In genomic region chr7:137992738-137993394, GRCh38 we compare ENCODE assay signal across 8 cellular contexts. TPM values are rescaled to one million over a fixed set of nuclear protein-coding genes. Genes with fewer than 3 reads are reported as not detected.
DNase-seq lines count a peak whose midpoint lies in the region; ATAC-seq and TF ChIP-seq lines count a peak whose summit lies in the region.

No MANE protein-coding gene starts in this region.

- H3K36me3 Mint-ChIP-seq in activated CD8-positive, alpha-beta T cell treated with anti-CD3 and anti-CD28 coated beads, Interleukin-2, amount 10 ng/mL, durations not matched to agents 7 days and 5 days (ENCODE audit: low read depth), result peaks cover 9% of the 10 kb centered on the region
- no peaks in the 10 kb centered on the region for H3K36me3 Mint-ChIP-seq in immature natural killer cell

- H3K27me3 Mint-ChIP-seq in activated CD8-positive, alpha-beta T cell treated with anti-CD3 and anti-CD28 coated beads, Interleukin-2, amount 10 ng/mL, durations not matched to agents 7 days and 5 days (ENCODE audit: low read depth), result no peaks in the 10 kb centered on the region
- no peaks in the 10 kb centered on the region for H3K27me3 Mint-ChIP-seq in immature natural killer cell (ENCODE audit: low read depth in 3 of 3)

- peak overlapping the region; percentile 10 for H3K27ac Mint-ChIP-seq in activated CD8-positive, alpha-beta T cell treated with anti-CD3 and anti-CD28 coated beads, Interleukin-2, amount 10 ng/mL, durations not matched to agents 7 days and 5 days
- H3K27ac Mint-ChIP-seq in immature natural killer cell, result peak overlapping the region; percentile 27 to 92 (median 66)

- DNase-seq in AG20443 (ENCODE audit: low spot score) (peak; percentile 75), immature natural killer cell (no peak), transverse colon (peak; percentile 58), HEK293T (ENCODE audit: extremely low spot score) (no peak), NCI-H748 treated with DMSO at 0.1 percent for 48 hours (lab: John Stamatoyannopoulos, UW) (no peak)
- DNase-seq in activated CD8-positive, alpha-beta T cell treated with anti-CD3 and anti-CD28 coated beads, Interleukin-2, amount 10 ng/mL, durations not matched to agents 7 days and 5 days, result no peak

- CTCF ChIA-PET in activated CD8-positive, alpha-beta T cell treated with anti-CD3 and anti-CD28 coated beads, Interleukin-2, amount 10 ng/mL, durations not matched to agents 7 days and 5 days (lab: Charles Lee), result interaction anchor here (1.2 to 5.1 kb wide), 6 partner anchors 9 to 746 kb away, joined by 3 to 36 read pairs (median 6); partner anchors contain the start of gene CREB3L2
- CTCF ChIA-PET in HEK293T (lab: Yijun Ruan, JAX), result interaction anchor here (0.6 to 0.8 kb wide), 2 partner anchors 9 to 642 kb away, joined by 3 to 4 read pairs; partner anchors contain the start of gene CREB3L2

- TF ChIP-seq CTCF in transverse colon (IDR thresholded peaks at IDR 0.05), result no peak

- H3K36me3 ChIP-seq in transverse colon, result no peaks in the 10 kb centered on the region

- no peak for TF ChIP-seq POLR2A in transverse colon (IDR thresholded peaks at IDR 0.05)

- H3K9me3 ChIP-seq in transverse colon, result no peaks in the 10 kb centered on the region

- peaks cover 29% of the 10 kb centered on the region for H3K4me1 Mint-ChIP-seq in activated CD8-positive, alpha-beta T cell treated with anti-CD3 and anti-CD28 coated beads, Interleukin-2, amount 10 ng/mL, durations not matched to agents 7 days and 5 days (ENCODE audit: low read depth)
- peaks cover 36 to 43% of the 10 kb centered on the region in 2 donors for H3K4me1 Mint-ChIP-seq in immature natural killer cell

- WGBS in transverse colon (ENCODE audit: low coverage in 1 of 2), 2 donors, result 46 to 55% methylated on average over 4 of the region's 4 CpGs

- H3K4me3 Mint-ChIP-seq in activated CD8-positive, alpha-beta T cell treated with anti-CD3 and anti-CD28 coated beads, Interleukin-2, amount 10 ng/mL, durations not matched to agents 7 days and 5 days, result no peak overlapping the region
- H3K4me3 Mint-ChIP-seq in immature natural killer cell, result peak overlapping the region; percentile 33 to 71 (median 55)

- in situ Hi-C loops in transverse colon (cut with MboI; ENCODE audit: low pct_ligation_motif_present in 1 of 4, low pct_unique_long_range_greater_than_20kb in 1 of 4, low sequenced_read_pairs in 3 of 4), result loop anchor here in 1 of 4 donors (10.0 kb wide), 1 partner anchor 58 kb away; no protein-coding TSS in a partner anchor

- H3K4me1 ChIP-seq in transverse colon, result peaks cover 30 to 87% (median 55%) of the 10 kb centered on the region in 4 donors

- TF ChIP-seq EP300 in transverse colon (IDR thresholded peaks at IDR 0.05; ENCODE audit: low read depth), result peak; percentile 51

- no peaks in the 10 kb centered on the region for H3K9me3 Mint-ChIP-seq in activated CD8-positive, alpha-beta T cell treated with anti-CD3 and anti-CD28 coated beads, Interleukin-2, amount 10 ng/mL, durations not matched to agents 7 days and 5 days (ENCODE audit: insufficient read depth)
- H3K9me3 Mint-ChIP-seq in immature natural killer cell, result no peaks in the 10 kb centered on the region

- intact Hi-C loops in transverse colon (cut with DNase I; ENCODE audit: low total_unique reads), result loop anchor here (5.0 kb wide), 1 partner anchor 36 kb away; no protein-coding TSS in a partner anchor

- peak; percentile 45 for ATAC-seq in GM19025 (IDR thresholded peaks at IDR 0.05; ENCODE audit: low read depth, unreplicated experiment)
- ATAC-seq in HG03457 (IDR thresholded peaks at IDR 0.05; ENCODE audit: unreplicated experiment), result peak; percentile 46
- ATAC-seq in activated CD8-positive, alpha-beta T cell treated with anti-CD3 and anti-CD28 coated beads, Interleukin-2, amount 10 ng/mL, durations not matched to agents 7 days and 5 days, result no peak

- H3K27ac ChIP-seq in transverse colon, result peak overlapping the region; percentile 80 to 99 (median 94)

- H3K4me3 ChIP-seq in transverse colon, result no peak overlapping the region

- POLR2A ChIA-PET in activated CD8-positive, alpha-beta T cell treated with anti-CD3 and anti-CD28 coated beads, Interleukin-2, amount 10 ng/mL, durations not matched to agents 7 days and 5 days (lab: Charles Lee), result interaction anchor here (1.5 to 1.6 kb wide), 2 partner anchors 9 to 24 kb away, joined by 3 to 4 read pairs; partner anchors contain the start of gene CREB3L2
- POLR2A ChIA-PET in HEK293T (lab: Yijun Ruan, JAX), result no interaction called here

- H3K27me3 ChIP-seq in transverse colon, result no peaks in the 10 kb centered on the region

TF ChIP-seq in HEK293T, 16 proteins besides CTCF, POLR2A, EP300 and RAD21:
- no peak for TF ChIP-seq PKNOX1 (IDR thresholded peaks at IDR 0.05)
- TF ChIP-seq SP1 (IDR thresholded peaks at IDR 0.05), result no peak
- TF ChIP-seq NFRKB (IDR thresholded peaks at IDR 0.05), result no peak
- TF ChIP-seq ARNT (IDR thresholded peaks at IDR 0.05), result no peak
- TF ChIP-seq LEF1 (IDR thresholded peaks at IDR 0.05; ENCODE audit: borderline replicate concordance), result no peak

RNA-seq across cellular contexts. Expression of gene CREB3L2, which starts 9.0 kb away (rescaled TPM):
- 10 to 100 TPM; 24.7 to 25.9 TPM for total RNA-seq in activated CD8-positive, alpha-beta T cell treated with anti-CD3 and anti-CD28 coated beads, Interleukin-2, amount 10 ng/mL, durations not matched to agents 7 days and 5 days
- polyA plus RNA-seq in immature natural killer cell, result 10 to 100 TPM; 10.8 to 21.6 (median 12.6) TPM
- 10 to 100 TPM; 16.4 to 37.0 (median 19.9) TPM for total RNA-seq in transverse colon

Comparison
In these comparisons a context has a peak if more than half of its experiments do, and no peak if none do; other contexts are left out.
1. DNase-seq: peak in AG20443 (single experiment) and transverse colon (single experiment); none in activated CD8-positive, alpha-beta T cell treated with anti-CD3 and anti-CD28 coated beads, Interleukin-2, amount 10 ng/mL, durations not matched to agents 7 days and 5 days (single experiment), immature natural killer cell (0 of 3), HEK293T (single experiment) and NCI-H748 treated with DMSO at 0.1 percent for 48 hours (single experiment).